ENCODE assay signal across 22 cellular contexts in the genomic region with DNA sequence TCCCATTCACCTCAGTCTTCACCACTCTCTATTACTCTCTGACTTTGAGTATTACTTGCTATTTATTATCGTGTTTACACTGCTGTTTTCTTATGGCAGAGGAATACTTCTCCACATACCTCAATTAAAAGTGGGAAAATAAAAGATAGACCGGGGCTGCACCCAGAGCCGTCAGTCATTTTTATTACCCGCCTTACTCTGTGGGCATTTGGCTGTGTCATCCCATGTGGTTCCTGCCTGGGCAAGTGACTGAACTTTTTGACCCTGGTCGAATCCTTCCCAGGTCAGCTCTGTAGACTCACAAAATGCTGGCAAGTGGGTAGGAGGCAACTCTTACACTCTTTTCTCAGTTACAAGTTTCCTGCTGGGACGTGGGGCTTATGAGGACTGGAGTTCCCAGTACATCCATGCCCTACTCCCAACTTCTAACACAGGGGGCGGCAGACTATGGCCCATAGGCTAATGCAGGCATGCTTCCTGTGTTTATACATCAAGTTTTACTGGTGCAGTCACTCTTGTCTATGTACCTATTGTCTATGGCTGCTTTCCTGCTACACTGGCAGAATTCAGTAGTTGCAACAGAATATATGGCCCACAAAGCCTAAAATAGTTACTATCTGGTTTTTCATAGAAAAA.
DNase-seq lines count a peak whose midpoint lies in the region; ATAC-seq and TF ChIP-seq lines count a peak whose summit lies in the region.
"Had no signal": no experiment of that assay in that cellular context is flagged by ENCODE, and none has a peak within 500 bp of the region (broad histone marks: within the 10 kb centered on the region; RNA-seq: fewer than 3 reads in every experiment).

No MANE protein-coding gene starts in this region.

- no peaks in the 10 kb centered on the region for H3K9me2 ChIP-seq in HCT116 (ENCODE audit: insufficient read depth)

- POLR2A ChIA-PET in HCT116 (lab: Charles Lee) = no interaction called here
- POLR2A ChIA-PET in activated CD4-positive, alpha-beta T cell treated with anti-CD3 and anti-CD28 coated beads, Interleukin-2, amount 10 ng/mL, durations not matched to agents 7 days and 5 days (lab: Charles Lee) = no interaction called here

- CTCF ChIA-PET in HCT116 (lab: Charles Lee) = interaction anchor here (1.6 kb wide), 1 partner anchor 240 kb away, joined by 3 read pairs; no protein-coding TSS in a partner anchor
- CTCF ChIA-PET in activated CD4-positive, alpha-beta T cell treated with anti-CD3 and anti-CD28 coated beads, Interleukin-2, amount 10 ng/mL, durations not matched to agents 7 days and 5 days (lab: Charles Lee) = no interaction called here

- H3K79me2 ChIP-seq in HCT116 (ENCODE audit: insufficient read depth, low read length) = no peaks in the 10 kb centered on the region

- no peak overlapping the region for H3K4me3 Mint-ChIP-seq in natural killer cell
- no peak overlapping the region for H3K4me3 Mint-ChIP-seq in stimulated activated naive B cell treated with anti-CD40 and anti-IgM and Interleukin-4, amounts not matched to agents 10 μg/mL and 1 μg/mL and 100 μg/mL, for 72 hours
- H3K4me3 Mint-ChIP-seq in activated CD4-positive, alpha-beta T cell treated with anti-CD3 and anti-CD28 coated beads, Interleukin-2, amount 10 ng/mL, durations not matched to agents 7 days and 5 days = no peak overlapping the region
- H3K4me3 Mint-ChIP-seq: activated naive CD4-positive, alpha-beta T cell treated with anti-CD3 and anti-CD28 coated beads, Interleukin-2, amount 10 ng/mL, durations not matched to agents 7 days and 5 days; activated T-helper 1 cell treated with anti-CD3 and anti-CD28 coated beads, Interleukin-12 subunit alpha, Interleukin-12 subunit beta, Interleukin-2, Interleukin-4 antibody, amounts not matched to agents 30 ng/mL and 10 ng/mL and 1 ng/mL, durations not matched to agents 14 hours and 24 hours and 36 hours; stimulated activated memory B cell treated with anti-CD40 and anti-IgM and Interleukin-4, amounts not matched to agents 10 μg/mL and 1 μg/mL and 100 μg/mL, for 72 hours had no signal

- H2AFZ ChIP-seq in HCT116 (ENCODE audit: low read depth, low read length, poor library complexity, severe bottlenecking) = no peak overlapping the region

- no peak overlapping the region for H3K4me3 ChIP-seq in BLaER1 treated with 17β-estradiol and CSF1 and Interleukin-3, amounts not matched to agents 10 nM and 100 nM
- H3K4me3 ChIP-seq in HCT116 (replicated peaks in 1 of 2; ENCODE audit: low read depth in 1 of 2, low read length in 2 of 2) (no peak overlapping the region), WERI-Rb-1 (ENCODE audit: low read depth, low read length) (no peak overlapping the region)
- H3K4me3 ChIP-seq: esophagus squamous epithelium, SK-N-MC, suprapubic skin, uterus had no signal

- H3K36me3 ChIP-seq in BLaER1 treated with 17β-estradiol and CSF1 and Interleukin-3, amounts not matched to agents 10 nM and 100 nM = no peaks in the 10 kb centered on the region
- H3K36me3 ChIP-seq in HCT116 (ENCODE audit: control insufficient read depth in 1 of 2, insufficient read depth in 2 of 2, low read length in 2 of 2) = no peaks in the 10 kb centered on the region
- H3K36me3 ChIP-seq in WERI-Rb-1 = no peaks in the 10 kb centered on the region
- H3K36me3 ChIP-seq: esophagus squamous epithelium, suprapubic skin, uterus had no signal

- TF ChIP-seq CTCF in HCT116 (IDR thresholded peaks at IDR 0.05 in 2 of 3, conservative IDR thresholded peaks at IDR 0.05 in 1 of 3; ENCODE audit: borderline replicate concordance in 1 of 3, insufficient read depth in 1 of 3, low read depth in 2 of 3, low read length in 2 of 3) (peak in 1 of 3 experiments; percentile 26; a peak in 1 of 6 replicates), WERI-Rb-1 (IDR thresholded peaks at IDR 0.05; ENCODE audit: low read depth, low read length) (peak; percentile 19; the same call in 1 of the 2 replicates), natural killer cell (IDR thresholded peaks at IDR 0.05) (no peak)

- H3K9me3 ChIP-seq in BLaER1 treated with 17β-estradiol and CSF1 and Interleukin-3, amounts not matched to agents 10 nM and 100 nM (replicated peaks in 1 of 11) = peaks cover 0 to 12% (median 9%) of the 10 kb centered on the region in 11 experiments; a peak in 11 of 22 replicates
- H3K9me3 ChIP-seq in HCT116 (ENCODE audit: control insufficient read depth in 1 of 2, insufficient read depth in 1 of 2, low read depth in 1 of 2, low read length in 2 of 2) (no peaks in the 10 kb centered on the region), WERI-Rb-1 (ENCODE audit: severe bottlenecking) (no peaks in the 10 kb centered on the region)
- H3K9me3 ChIP-seq: esophagus squamous epithelium, suprapubic skin, uterus had no signal

- peaks cover 0 to 17% (median 0%) of the 10 kb centered on the region in 11 experiments; a peak in 7 of 22 replicates for H3K27me3 ChIP-seq in BLaER1 treated with 17β-estradiol and CSF1 and Interleukin-3, amounts not matched to agents 10 nM and 100 nM
- H3K27me3 ChIP-seq in HCT116 (ENCODE audit: insufficient read depth, low read length) (peaks cover 34% of the 10 kb centered on the region), WERI-Rb-1 (ENCODE audit: insufficient read depth, low read depth, severe bottlenecking) (no peaks in the 10 kb centered on the region)
- H3K27me3 ChIP-seq: esophagus squamous epithelium, uterus had no signal

- peak; percentile 60; the same call in 1 of the 2 replicates for ATAC-seq in HCT116
- ATAC-seq in natural killer cell = no peak
- ATAC-seq in stimulated activated naive B cell treated with anti-CD40 and anti-IgM and Interleukin-4, amounts not matched to agents 10 μg/mL and 1 μg/mL and 100 μg/mL, for 72 hours (replicated peaks) = no peak
- ATAC-seq: stimulated activated memory B cell treated with anti-CD40 and anti-IgM and Interleukin-4, amounts not matched to agents 10 μg/mL and 1 μg/mL and 100 μg/mL, for 72 hours had no signal

- peaks cover 0 to 73% (median 60%) of the 10 kb centered on the region in 10 experiments; a peak in 17 of 20 replicates for H3K4me1 ChIP-seq in BLaER1 treated with 17β-estradiol and CSF1 and Interleukin-3, amounts not matched to agents 10 nM and 100 nM
- H3K4me1 ChIP-seq in HCT116 (ENCODE audit: control insufficient read depth in 1 of 2, insufficient read depth in 2 of 2, low read length in 2 of 2) = no peaks in the 10 kb centered on the region
- H3K4me1 ChIP-seq: uterus had no signal

- intact Hi-C loops in HCT116 (cut with micrococcal nuclease) = no loop called here
- intact Hi-C loops in natural killer cell (cut with micrococcal nuclease) = no loop called here

- peaks cover 17 to 43% of the 10 kb centered on the region in 2 donors for H3K27me3 Mint-ChIP-seq in natural killer cell (ENCODE audit: low read depth in 2 of 2)
- H3K27me3 Mint-ChIP-seq in stimulated activated naive B cell treated with anti-CD40 and anti-IgM and Interleukin-4, amounts not matched to agents 10 μg/mL and 1 μg/mL and 100 μg/mL, for 72 hours = peaks cover 28 to 44% of the 10 kb centered on the region in 2 donors
- peaks cover 26% of the 10 kb centered on the region for H3K27me3 Mint-ChIP-seq in activated CD4-positive, alpha-beta T cell treated with anti-CD3 and anti-CD28 coated beads, Interleukin-2, amount 10 ng/mL, durations not matched to agents 7 days and 5 days

- peaks cover 0 to 8% (median 0%) of the 10 kb centered on the region in 11 experiments; a peak in 1 of 22 replicates for H4K20me1 ChIP-seq in BLaER1 treated with 17β-estradiol and CSF1 and Interleukin-3, amounts not matched to agents 10 nM and 100 nM
- H4K20me1 ChIP-seq in HCT116 (ENCODE audit: insufficient read depth) = no peaks in the 10 kb centered on the region

- H3K4me1 Mint-ChIP-seq in natural killer cell = no peaks in the 10 kb centered on the region
- H3K4me1 Mint-ChIP-seq in stimulated activated naive B cell treated with anti-CD40 and anti-IgM and Interleukin-4, amounts not matched to agents 10 μg/mL and 1 μg/mL and 100 μg/mL, for 72 hours = peaks cover 4 to 21% of the 10 kb centered on the region in 2 donors
- no peaks in the 10 kb centered on the region for H3K4me1 Mint-ChIP-seq in activated CD4-positive, alpha-beta T cell treated with anti-CD3 and anti-CD28 coated beads, Interleukin-2, amount 10 ng/mL, durations not matched to agents 7 days and 5 days
- H3K4me1 Mint-ChIP-seq: activated naive CD4-positive, alpha-beta T cell treated with anti-CD3 and anti-CD28 coated beads, Interleukin-2, amount 10 ng/mL, durations not matched to agents 7 days and 5 days had no signal

- RAD21 ChIA-PET in HCT116 (lab: Charles Lee; ENCODE audit: low non-redundant PET in 1 of 2, low total read pairs in 2 of 2, uncharacterized antibody in 2 of 2, unreplicated experiment in 2 of 2) = no interaction called here

- no peaks in the 10 kb centered on the region for H3K36me3 Mint-ChIP-seq in natural killer cell
- H3K36me3 Mint-ChIP-seq in stimulated activated naive B cell treated with anti-CD40 and anti-IgM and Interleukin-4, amounts not matched to agents 10 μg/mL and 1 μg/mL and 100 μg/mL, for 72 hours = no peaks in the 10 kb centered on the region
- no peaks in the 10 kb centered on the region for H3K36me3 Mint-ChIP-seq in activated CD4-positive, alpha-beta T cell treated with anti-CD3 and anti-CD28 coated beads, Interleukin-2, amount 10 ng/mL, durations not matched to agents 7 days and 5 days (ENCODE audit: low read depth)
- H3K36me3 Mint-ChIP-seq: activated naive CD4-positive, alpha-beta T cell treated with anti-CD3 and anti-CD28 coated beads, Interleukin-2, amount 10 ng/mL, durations not matched to agents 7 days and 5 days; stimulated activated memory B cell treated with anti-CD40 and anti-IgM and Interleukin-4, amounts not matched to agents 10 μg/mL and 1 μg/mL and 100 μg/mL, for 72 hours had no signal

- H3K4me2 ChIP-seq in BLaER1 treated with 17β-estradiol and CSF1 and Interleukin-3, amounts not matched to agents 10 nM and 100 nM = peak overlapping the region in 9 of 11 experiments; percentile 28 to 83 (median 69); a peak in 17 of 22 replicates
- H3K4me2 ChIP-seq in HCT116 (ENCODE audit: low read length) = no peak overlapping the region

- no peak overlapping the region for H3K27ac ChIP-seq in BLaER1 treated with 17β-estradiol and CSF1 and Interleukin-3, amounts not matched to agents 10 nM and 100 nM
- H3K27ac ChIP-seq in HCT116 (ENCODE audit: low read depth, low read length) (no peak overlapping the region), WERI-Rb-1 (no peak overlapping the region)
- H3K27ac ChIP-seq: SK-N-MC, suprapubic skin, uterus had no signal

- no peak; the same call in 1 of the 2 replicates for TF ChIP-seq RAD21 in HCT116 (IDR thresholded peaks at IDR 0.05; ENCODE audit: low read depth)

- no TSS peak for BruUV-seq in HCT116 (replicated peaks; lab: Mats Ljungman, UMichigan)

- H3K9ac ChIP-seq in BLaER1 treated with 17β-estradiol and CSF1 and Interleukin-3, amounts not matched to agents 10 nM and 100 nM = no peak overlapping the region
- H3K9ac ChIP-seq in HCT116 (ENCODE audit: low read length) = no peak overlapping the region

- DNase-seq in HCT116 (ENCODE audit: low read depth, low spot score) (no peak), WERI-Rb-1 (no peak), iPS-NIHi7 (ENCODE audit: extremely low spot score) (peak; percentile 73), UCSD-AML1 (lab: John Stamatoyannopoulos, UW; ENCODE audit: unreplicated experiment) (no peak), natural killer cell (no peak)
- no peak for DNase-seq in stimulated activated naive B cell treated with anti-CD40 and anti-IgM and Interleukin-4, amounts not matched to agents 10 μg/mL and 1 μg/mL and 100 μg/mL, for 72 hours
- DNase-seq in activated CD4-positive, alpha-beta T cell treated with anti-CD3 and anti-CD28 coated beads, Interleukin-2, amount 10 ng/mL, durations not matched to agents 7 days and 5 days = no peak
- DNase-seq: activated naive CD4-positive, alpha-beta T cell treated with anti-CD3 and anti-CD28 coated beads, Interleukin-2, amount 10 ng/mL, durations not matched to agents 7 days and 5 days; amniotic stem cell; effector CD8-positive, alpha-beta T cell; EL; esophagus squamous epithelium; kidney glomerular epithelial cell; NCI-H187; occipital lobe; stimulated activated CD4-positive, alpha-beta T cell treated with anti-CD3 and anti-CD28 coated beads, Interleukin-4, amount 100 ng/mL, for 1 hour; uterus had no signal

- no peak for TF ChIP-seq POLR2A in HCT116 (IDR thresholded peaks at IDR 0.05; ENCODE audit: borderline replicate concordance, extremely low read depth, insufficient read depth, insufficient read length)

- no peak overlapping the region for H3K27ac Mint-ChIP-seq in natural killer cell
- no peak overlapping the region for H3K27ac Mint-ChIP-seq in stimulated activated naive B cell treated with anti-CD40 and anti-IgM and Interleukin-4, amounts not matched to agents 10 μg/mL and 1 μg/mL and 100 μg/mL, for 72 hours
- H3K27ac Mint-ChIP-seq in activated CD4-positive, alpha-beta T cell treated with anti-CD3 and anti-CD28 coated beads, Interleukin-2, amount 10 ng/mL, durations not matched to agents 7 days and 5 days = no peak overlapping the region
- H3K27ac Mint-ChIP-seq: activated naive CD4-positive, alpha-beta T cell treated with anti-CD3 and anti-CD28 coated beads, Interleukin-2, amount 10 ng/mL, durations not matched to agents 7 days and 5 days; activated T-helper 1 cell treated with anti-CD3 and anti-CD28 coated beads, Interleukin-12 subunit alpha, Interleukin-12 subunit beta, Interleukin-2, Interleukin-4 antibody, amounts not matched to agents 30 ng/mL and 10 ng/mL and 1 ng/mL, durations not matched to agents 14 hours and 24 hours and 36 hours; stimulated activated memory B cell treated with anti-CD40 and anti-IgM and Interleukin-4, amounts not matched to agents 10 μg/mL and 1 μg/mL and 100 μg/mL, for 72 hours had no signal

- H3K9me3 Mint-ChIP-seq in natural killer cell = no peaks in the 10 kb centered on the region
- H3K9me3 Mint-ChIP-seq in stimulated activated naive B cell treated with anti-CD40 and anti-IgM and Interleukin-4, amounts not matched to agents 10 μg/mL and 1 μg/mL and 100 μg/mL, for 72 hours = no peaks in the 10 kb centered on the region
- no peaks in the 10 kb centered on the region for H3K9me3 Mint-ChIP-seq in activated CD4-positive, alpha-beta T cell treated with anti-CD3 and anti-CD28 coated beads, Interleukin-2, amount 10 ng/mL, durations not matched to agents 7 days and 5 days
- H3K9me3 Mint-ChIP-seq: activated naive CD4-positive, alpha-beta T cell treated with anti-CD3 and anti-CD28 coated beads, Interleukin-2, amount 10 ng/mL, durations not matched to agents 7 days and 5 days; activated T-helper 1 cell treated with anti-CD3 and anti-CD28 coated beads, Interleukin-12 subunit alpha, Interleukin-12 subunit beta, Interleukin-2, Interleukin-4 antibody, amounts not matched to agents 30 ng/mL and 10 ng/mL and 1 ng/mL, durations not matched to agents 14 hours and 24 hours and 36 hours; stimulated activated memory B cell treated with anti-CD40 and anti-IgM and Interleukin-4, amounts not matched to agents 10 μg/mL and 1 μg/mL and 100 μg/mL, for 72 hours had no signal
